Comparison of ENCODE assay signal across 28 cellular contexts in the genomic region with DNA sequence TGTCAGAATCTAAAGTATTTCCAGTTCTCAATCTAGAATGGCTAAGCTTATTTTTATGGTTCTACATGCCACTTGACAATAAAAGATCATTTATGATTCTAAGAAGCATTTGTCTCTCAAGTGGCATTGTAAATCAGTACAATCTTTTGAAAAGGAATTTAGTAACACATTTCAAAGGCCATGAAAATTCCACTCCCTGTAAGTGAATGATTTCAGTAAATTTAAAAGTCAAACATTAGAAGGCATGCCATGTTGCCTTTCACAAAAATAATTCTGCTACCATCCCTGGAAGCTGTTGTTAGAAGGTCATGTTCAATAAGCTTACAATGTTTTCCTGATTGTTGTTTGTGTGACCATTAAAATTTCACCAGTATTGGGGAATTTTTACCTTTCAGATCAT.
"Had no signal": no experiment of that assay in that cellular context is flagged by ENCODE, and none has a peak within 500 bp of the region (broad histone marks: within the 10 kb centered on the region; RNA-seq: fewer than 3 reads in every experiment).

No MANE protein-coding gene starts in this region.

- H3K4me1 ChIP-seq: gastroesophageal sphincter, right lobe of liver, tibial nerve had no signal

- ATAC-seq: effector memory CD8-positive, alpha-beta T cell; gastroesophageal sphincter; left cardiac atrium; left ventricle myocardium superior; naive thymus-derived CD4-positive, alpha-beta T cell; right lobe of liver had no signal

- H3K79me2 ChIP-seq: hepatocyte had no signal

- H2AFZ ChIP-seq: hepatocyte had no signal

- H3K4me2 ChIP-seq: hepatocyte had no signal

- FAIRE-seq: endothelial cell of umbilical vein, keratinocyte had no signal

- H3K4me3 ChIP-seq: gastroesophageal sphincter, hepatocyte, ovary, right lobe of liver, skin epidermis, tibial nerve had no signal

- H3K9me3 ChIP-seq: gastroesophageal sphincter, ovary, right lobe of liver, tibial nerve had no signal

- H3K27ac Mint-ChIP-seq: activated naive CD4-positive, alpha-beta T cell treated with anti-CD3 and anti-CD28 coated beads, Interleukin-2, amount 10 ng/mL, durations not matched to agents 7 days and 5 days; effector memory CD8-positive, alpha-beta T cell; mesothelial cell of epicardium; naive thymus-derived CD4-positive, alpha-beta T cell; progenitor cell of endocrine pancreas; T-helper 2 cell treated with Interferon-gamma antibody and Interleukin-4, amounts not matched to agents 5 μg/mL and 100 μg/mL, for 36 hours had no signal

- H3K36me3 Mint-ChIP-seq: activated naive CD4-positive, alpha-beta T cell treated with anti-CD3 and anti-CD28 coated beads, Interleukin-2, amount 10 ng/mL, durations not matched to agents 7 days and 5 days; mesothelial cell of epicardium; naive thymus-derived CD4-positive, alpha-beta T cell had no signal

- H3K27me3 Mint-ChIP-seq: activated naive CD4-positive, alpha-beta T cell treated with anti-CD3 and anti-CD28 coated beads, Interleukin-2, amount 10 ng/mL, durations not matched to agents 7 days and 5 days; progenitor cell of endocrine pancreas had no signal

- H3K9me3 Mint-ChIP-seq: activated naive CD4-positive, alpha-beta T cell treated with anti-CD3 and anti-CD28 coated beads, Interleukin-2, amount 10 ng/mL, durations not matched to agents 7 days and 5 days; effector memory CD8-positive, alpha-beta T cell; T-helper 2 cell treated with Interferon-gamma antibody and Interleukin-4, amounts not matched to agents 5 μg/mL and 100 μg/mL, for 36 hours had no signal

- DNase-seq: activated CD4-positive, alpha-beta T cell treated with anti-CD3 and anti-CD28 coated beads for 48 hours; activated CD4-positive, alpha-beta T cell treated with anti-CD3 and anti-CD28 coated beads, Interleukin-2, amount 50 U/mL, for 48 hours; activated CD8-positive, alpha-beta memory T cell treated with anti-CD3 and anti-CD28 coated beads for 24 hours; activated gamma-delta T cell; activated naive CD4-positive, alpha-beta T cell treated with anti-CD3 and anti-CD28 coated beads, Interleukin-2, amount 10 ng/mL, durations not matched to agents 7 days and 5 days; amygdala; caudate nucleus; cortex of kidney; effector memory CD8-positive, alpha-beta T cell; left cardiac atrium; left ventricle myocardium superior; naive thymus-derived CD4-positive, alpha-beta T cell; ovary; right lobe of liver; stimulated activated CD4-positive, alpha-beta T cell treated with anti-CD3 and anti-CD28 coated beads, Interleukin-1b, Interleukin-23, amount 100 ng/mL, for 48 hours; stimulated activated CD4-positive, alpha-beta T cell treated with anti-CD3 and anti-CD28 coated beads, Interleukin-4, amount 100 ng/mL, for 4 hours; stimulated activated CD8-positive, alpha-beta memory T cell treated with anti-CD3 and anti-CD28 coated beads, Interleukin-4, amount 100 ng/mL, for 48 hours; stimulated activated naive CD4-positive, alpha-beta T cell; T-helper 1 cell had no signal

- H3K36me3 ChIP-seq: gastroesophageal sphincter, ovary, right lobe of liver, tibial nerve had no signal

- H3K4me1 Mint-ChIP-seq: activated naive CD4-positive, alpha-beta T cell treated with anti-CD3 and anti-CD28 coated beads, Interleukin-2, amount 10 ng/mL, durations not matched to agents 7 days and 5 days; mesothelial cell of epicardium had no signal

- H3K27me3 ChIP-seq: hepatocyte, ovary, right lobe of liver, tibial nerve had no signal

- H3K27ac ChIP-seq: gastroesophageal sphincter, hepatocyte, ovary, right lobe of liver, tibial nerve had no signal

- H3K4me3 Mint-ChIP-seq: activated naive CD4-positive, alpha-beta T cell treated with anti-CD3 and anti-CD28 coated beads, Interleukin-2, amount 10 ng/mL, durations not matched to agents 7 days and 5 days; effector memory CD8-positive, alpha-beta T cell; mesothelial cell of epicardium; naive thymus-derived CD4-positive, alpha-beta T cell; T-helper 2 cell treated with Interferon-gamma antibody and Interleukin-4, amounts not matched to agents 5 μg/mL and 100 μg/mL, for 36 hours had no signal
